18 cellular contexts compared by ENCODE assay signal in the genomic region with DNA sequence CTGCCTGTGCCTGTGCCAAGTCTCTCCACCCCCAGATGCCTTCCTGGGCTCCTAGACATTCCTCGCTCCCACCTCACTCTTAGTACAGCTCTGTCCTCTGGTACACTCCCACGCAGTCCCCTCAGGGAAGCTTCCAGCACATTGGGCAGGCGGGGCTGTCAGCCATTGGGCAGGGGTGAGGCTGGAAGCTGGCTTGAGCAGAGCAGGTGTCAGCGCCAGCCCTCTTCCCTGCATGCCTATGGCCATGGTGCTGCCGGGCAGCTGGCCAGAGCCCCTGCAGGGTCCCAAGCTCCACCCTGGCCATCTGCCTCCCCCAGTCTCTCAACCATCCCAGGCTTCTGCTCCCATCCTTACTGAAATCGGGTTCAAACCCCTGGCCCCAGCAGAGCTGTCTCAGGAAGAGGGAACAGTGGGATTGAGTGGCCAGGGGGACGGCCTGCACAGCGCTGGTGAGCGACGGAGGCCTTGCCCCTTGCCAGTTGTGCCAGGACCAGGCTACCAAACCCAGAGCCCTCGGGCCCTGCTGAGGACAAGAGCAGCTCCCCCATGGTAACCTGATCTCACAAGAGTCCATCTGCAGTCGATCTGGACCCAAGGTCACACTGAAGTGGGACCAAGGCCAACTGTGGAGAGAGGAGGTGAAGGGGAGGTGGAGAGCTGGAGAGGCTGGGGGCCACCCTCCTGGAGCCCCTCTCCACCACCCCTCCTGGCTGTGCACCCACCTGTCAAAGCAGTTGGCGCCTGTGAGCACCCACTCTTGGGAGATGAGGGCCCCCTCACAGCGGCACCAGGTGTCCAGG. TPM values are rescaled to one million over a fixed set of nuclear protein-coding genes. Genes with fewer than 3 reads are reported as not detected.
A peak's percentile ranks its signal among the peaks of the same experiment; 100 is the strongest.
DNase-seq lines count a peak whose midpoint lies in the region; TF ChIP-seq lines count a peak whose summit lies in the region.
"Had no signal": no experiment of that assay in that cellular context is flagged by ENCODE, and none has a peak within 500 bp of the region (broad histone marks: within the 10 kb centered on the region; RNA-seq: fewer than 3 reads in every experiment).

No MANE protein-coding gene starts in this region.

- H3K9me3 ChIP-seq in Caco-2: no peaks in the 10 kb centered on the region
- H3K9me3 ChIP-seq: thyroid gland had no signal

- no peak for TF ChIP-seq CTCF in CD14-positive monocyte (IDR thresholded peaks at IDR 0.05)
- no peak for TF ChIP-seq CTCF in neural crest cell (conservative IDR thresholded peaks at IDR 0.05)
- TF ChIP-seq CTCF in Caco-2 (IDR thresholded peaks at IDR 0.05; ENCODE audit: insufficient read depth in 1 of 2, low read depth in 1 of 2, low read length in 1 of 2, severe bottlenecking in 1 of 2, unreplicated experiment in 1 of 2): no peak

- CTCF ChIA-PET in Caco-2 (lab: Charles Lee): interaction anchor here (0.9 to 1.7 kb wide), 2 partner anchors 13 to 82 kb away, joined by 4 to 10 read pairs; a partner anchor contains a TSS

- TF ChIP-seq RAD21 in Ishikawa (IDR thresholded peaks at IDR 0.05; ENCODE audit: low read depth): no peak

- H3K27me3 Mint-ChIP-seq in CD14-positive monocyte (ENCODE audit: low read depth in 3 of 3) (peaks cover 21 to 47% (median 44%) of the 10 kb centered on the region in 3 donors), neural crest cell (ENCODE audit: low read depth) (peaks cover 3% of the 10 kb centered on the region), Caco-2 (ENCODE audit: insufficient read depth, unreplicated experiment) (no peaks in the 10 kb centered on the region)

- intact Hi-C loops in CD14-positive monocyte (cut with micrococcal nuclease) (loop anchor here (5.0 to 10.0 kb wide), 4 partner anchors 37 to 402 kb away; a partner anchor contains a TSS), Caco-2 (cut with micrococcal nuclease; ENCODE audit: unreplicated experiment) (no loop called here)

- no peaks in the 10 kb centered on the region for H3K9me3 Mint-ChIP-seq in CD14-positive monocyte
- no peaks in the 10 kb centered on the region for H3K9me3 Mint-ChIP-seq in neural crest cell
- H3K9me3 Mint-ChIP-seq in Caco-2 (ENCODE audit: unreplicated experiment): no peaks in the 10 kb centered on the region
- H3K9me3 Mint-ChIP-seq: activated T-cell treated with anti-CD3 and anti-CD28 coated beads, Interleukin-2, amount 50 U/mL, for 4 hours; dendritic cell treated with granulocyte-macrophage colony-stimulating factor and Interleukin-4, amounts not matched to agents 40 ng/mL and 50 ng/mL, for 4 days; T-cell had no signal

- no peak for TF ChIP-seq EP300 in Ishikawa (IDR thresholded peaks at IDR 0.05; ENCODE audit: borderline replicate concordance)

- POLR2A ChIA-PET in Caco-2 (lab: Charles Lee): interaction anchor here (0.6 to 1.2 kb wide), 2 partner anchors 13 to 25 kb away, joined by 3 to 5 read pairs; no protein-coding TSS in a partner anchor

- peaks cover 11% of the 10 kb centered on the region for H3K4me1 ChIP-seq in Caco-2

- H3K4me3 ChIP-seq in Caco-2 (ENCODE audit: low read depth, low read length): no peak overlapping the region
- H3K4me3 ChIP-seq: thyroid gland had no signal

- H3K36me3 ChIP-seq in Caco-2 (ENCODE audit: control insufficient read depth, insufficient read depth, low read length): no peaks in the 10 kb centered on the region

- H3K4me1 Mint-ChIP-seq in CD14-positive monocyte (peaks cover 36% of the 10 kb centered on the region), neural crest cell (peaks cover 16% of the 10 kb centered on the region), Caco-2 (ENCODE audit: low read depth, unreplicated experiment) (peaks cover 6% of the 10 kb centered on the region)

- peak overlapping the region in 1 of 2 donors; percentile 36 for H3K4me3 Mint-ChIP-seq in CD14-positive monocyte
- H3K4me3 Mint-ChIP-seq in neural crest cell: peak overlapping the region; percentile 64
- H3K4me3 Mint-ChIP-seq in Caco-2 (ENCODE audit: unreplicated experiment): no peak overlapping the region
- H3K4me3 Mint-ChIP-seq: activated T-cell treated with anti-CD3 and anti-CD28 coated beads, Interleukin-2, amount 50 U/mL, for 4 hours; dendritic cell treated with granulocyte-macrophage colony-stimulating factor and Interleukin-4, amounts not matched to agents 40 ng/mL and 50 ng/mL, for 4 days had no signal

- H3K27ac Mint-ChIP-seq in CD14-positive monocyte (no peak overlapping the region), neural crest cell (ENCODE audit: unreplicated experiment) (no peak overlapping the region), Caco-2 (ENCODE audit: unreplicated experiment) (no peak overlapping the region)
- H3K27ac Mint-ChIP-seq: dendritic cell treated with granulocyte-macrophage colony-stimulating factor and Interleukin-4, amounts not matched to agents 40 ng/mL and 50 ng/mL, for 4 days; progenitor cell of endocrine pancreas; T-cell had no signal

- DNase-seq in CD14-positive monocyte (ENCODE audit: low spot score): peak; percentile 41
- peak; percentile 38 for DNase-seq in astrocyte of the hippocampus (ENCODE audit: low read depth, low spot score)
- DNase-seq in neural crest cell (ENCODE audit: low read depth, low spot score): no peak
- no peak for DNase-seq in stimulated activated CD4-positive, alpha-beta T cell treated with anti-CD3 and anti-CD28 coated beads, Interleukin-4, amount 100 ng/mL, for 1 hour
- no peak for DNase-seq in Caco-2
- DNase-seq in UCSD-AML1 (lab: John Stamatoyannopoulos, UW; ENCODE audit: unreplicated experiment): no peak
- no peak for DNase-seq in activated CD4-positive, CD25-positive, alpha-beta regulatory T cell treated with anti-CD3 and anti-CD28 coated beads, Interleukin-2, amount 50 U/mL, for 72 hours
- DNase-seq: activated CD4-positive, alpha-beta T cell treated with anti-CD3 and anti-CD28 coated beads for 48 hours; activated T-cell treated with anti-CD3 and anti-CD28 coated beads, Interleukin-2, amount 50 U/mL, for 4 hours; amniotic stem cell; DMS53; stimulated activated CD8-positive, alpha-beta memory T cell treated with anti-CD3 and anti-CD28 coated beads, Interleukin-4, amount 100 ng/mL, for 48 hours; T-cell; thyroid gland had no signal

- H3K36me3 Mint-ChIP-seq in CD14-positive monocyte: peaks cover 0 to 4% of the 10 kb centered on the region in 2 donors
- H3K36me3 Mint-ChIP-seq in neural crest cell (ENCODE audit: low read depth): no peaks in the 10 kb centered on the region
- no peaks in the 10 kb centered on the region for H3K36me3 Mint-ChIP-seq in Caco-2 (ENCODE audit: insufficient read depth, unreplicated experiment)
- H3K36me3 Mint-ChIP-seq: T-cell had no signal

- no peaks in the 10 kb centered on the region for H3K27me3 ChIP-seq in Caco-2 (replicated peaks; ENCODE audit: control insufficient read depth, insufficient read depth, low read length)
- H3K27me3 ChIP-seq: thyroid gland had no signal

- BruUV-seq in Caco-2 (replicated peaks; lab: Mats Ljungman, UMichigan): no TSS peak

TF ChIP-seq in Ishikawa, 13 proteins besides CTCF, POLR2A, EP300 and RAD21 (continues in another document):
- TF ChIP-seq TAF1 (IDR thresholded peaks at IDR 0.05; ENCODE audit: low read depth): no peak
- peak; percentile 91 for TF ChIP-seq EGR1 (IDR thresholded peaks at IDR 0.05)
- TF ChIP-seq, protein P1, sequence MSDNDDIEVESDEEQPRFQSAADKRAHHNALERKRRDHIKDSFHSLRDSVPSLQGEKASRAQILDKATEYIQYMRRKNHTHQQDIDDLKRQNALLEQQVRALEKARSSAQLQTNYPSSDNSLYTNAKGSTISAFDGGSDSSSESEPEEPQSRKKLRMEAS (IDR thresholded peaks at IDR 0.05): 0 out of 2 replicates have a peak, but pooled peaks have one; percentile 15
- no peak for TF ChIP-seq FOXM1 (IDR thresholded peaks at IDR 0.05; ENCODE audit: borderline replicate concordance, low read depth)
- TF ChIP-seq, protein P2, sequence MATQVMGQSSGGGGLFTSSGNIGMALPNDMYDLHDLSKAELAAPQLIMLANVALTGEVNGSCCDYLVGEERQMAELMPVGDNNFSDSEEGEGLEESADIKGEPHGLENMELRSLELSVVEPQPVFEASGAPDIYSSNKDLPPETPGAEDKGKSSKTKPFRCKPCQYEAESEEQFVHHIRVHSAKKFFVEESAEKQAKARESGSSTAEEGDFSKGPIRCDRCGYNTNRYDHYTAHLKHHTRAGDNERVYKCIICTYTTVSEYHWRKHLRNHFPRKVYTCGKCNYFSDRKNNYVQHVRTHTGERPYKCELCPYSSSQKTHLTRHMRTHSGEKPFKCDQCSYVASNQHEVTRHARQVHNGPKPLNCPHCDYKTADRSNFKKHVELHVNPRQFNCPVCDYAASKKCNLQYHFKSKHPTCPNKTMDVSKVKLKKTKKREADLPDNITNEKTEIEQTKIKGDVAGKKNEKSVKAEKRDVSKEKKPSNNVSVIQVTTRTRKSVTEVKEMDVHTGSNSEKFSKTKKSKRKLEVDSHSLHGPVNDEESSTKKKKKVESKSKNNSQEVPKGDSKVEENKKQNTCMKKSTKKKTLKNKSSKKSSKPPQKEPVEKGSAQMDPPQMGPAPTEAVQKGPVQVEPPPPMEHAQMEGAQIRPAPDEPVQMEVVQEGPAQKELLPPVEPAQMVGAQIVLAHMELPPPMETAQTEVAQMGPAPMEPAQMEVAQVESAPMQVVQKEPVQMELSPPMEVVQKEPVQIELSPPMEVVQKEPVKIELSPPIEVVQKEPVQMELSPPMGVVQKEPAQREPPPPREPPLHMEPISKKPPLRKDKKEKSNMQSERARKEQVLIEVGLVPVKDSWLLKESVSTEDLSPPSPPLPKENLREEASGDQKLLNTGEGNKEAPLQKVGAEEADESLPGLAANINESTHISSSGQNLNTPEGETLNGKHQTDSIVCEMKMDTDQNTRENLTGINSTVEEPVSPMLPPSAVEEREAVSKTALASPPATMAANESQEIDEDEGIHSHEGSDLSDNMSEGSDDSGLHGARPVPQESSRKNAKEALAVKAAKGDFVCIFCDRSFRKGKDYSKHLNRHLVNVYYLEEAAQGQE (IDR thresholded peaks at IDR 0.05; ENCODE audit: low read depth): no peak
- no peak for TF ChIP-seq CEBPB (IDR thresholded peaks at IDR 0.05)
- no peak for TF ChIP-seq YY1 (IDR thresholded peaks at IDR 0.05; ENCODE audit: low read depth)
- no peak for TF ChIP-seq TEAD4 (IDR thresholded peaks at IDR 0.05)
- TF ChIP-seq NFIC (IDR thresholded peaks at IDR 0.05): peak; percentile 64; the same call in 1 of the 2 replicates
- no peak for TF ChIP-seq CREB1 (IDR thresholded peaks at IDR 0.05; ENCODE audit: low read depth)
- TF ChIP-seq TCF12 (IDR thresholded peaks at IDR 0.05; ENCODE audit: low read depth): no peak
- peak; percentile 64; the same call in 1 of the 2 replicates for TF ChIP-seq ZBTB7A (IDR thresholded peaks at IDR 0.05; ENCODE audit: low read depth)

RNA-seq across cellular contexts. Expression of a gene that starts 2.4 kb away (rescaled TPM):
- polyA plus RNA-seq in CD14-positive monocyte: not detected
- 15.4 and 17.9 TPM in 2 replicates for total RNA-seq in neural crest cell
- 8.1 and 11.5 TPM in 2 replicates for total RNA-seq in Caco-2 (2022)

RNA-seq across cellular contexts. Expression of a gene that starts 13.4 kb away (rescaled TPM):
- 1 to 10 TPM; 9.3 to 10.0 TPM for polyA plus RNA-seq in CD14-positive monocyte
- total RNA-seq in neural crest cell (39.3 and 39.5 TPM in 2 replicates), Caco-2 (2022) (20.8 and 22.1 TPM in 2 replicates)

RNA-seq across cellular contexts. Expression of a gene that starts 22.1 kb away (rescaled TPM):
- under 1 TPM; 0.12 to 0.73 TPM for polyA plus RNA-seq in CD14-positive monocyte
- 0.26 and 0.43 TPM in 2 replicates for total RNA-seq in neural crest cell
- total RNA-seq in Caco-2 (2022): not detected in 2 replicates
- total RNA-seq: M059J had no signal

RNA-seq across cellular contexts. Expression of a gene that starts 46.1 kb away (rescaled TPM):
- not detected for polyA plus RNA-seq in CD14-positive monocyte
- total RNA-seq in neural crest cell: 0.84 and 1.2 TPM in 2 replicates
- total RNA-seq in Caco-2 (2022): 0.16 TPM in 1 of 2 replicates, not detected in the other

Comparison
In these comparisons a context has a peak if more than half of its experiments do, and no peak if none do; other contexts are left out.
1. DNase-seq: peak in CD14-positive monocyte (single experiment) and astrocyte of the hippocampus (single experiment); none in neural crest cell (single experiment), stimulated activated CD4-positive, alpha-beta T cell treated with anti-CD3 and anti-CD28 coated beads, Interleukin-4, amount 100 ng/mL, for 1 hour (single experiment), Caco-2 (0 of 2), UCSD-AML1 (single experiment) and activated CD4-positive, CD25-positive, alpha-beta regulatory T cell treated with anti-CD3 and anti-CD28 coated beads, Interleukin-2, amount 50 U/mL, for 72 hours (single experiment).